Comparison of ENCODE assay signal across 22 cellular contexts in the genomic region with DNA sequence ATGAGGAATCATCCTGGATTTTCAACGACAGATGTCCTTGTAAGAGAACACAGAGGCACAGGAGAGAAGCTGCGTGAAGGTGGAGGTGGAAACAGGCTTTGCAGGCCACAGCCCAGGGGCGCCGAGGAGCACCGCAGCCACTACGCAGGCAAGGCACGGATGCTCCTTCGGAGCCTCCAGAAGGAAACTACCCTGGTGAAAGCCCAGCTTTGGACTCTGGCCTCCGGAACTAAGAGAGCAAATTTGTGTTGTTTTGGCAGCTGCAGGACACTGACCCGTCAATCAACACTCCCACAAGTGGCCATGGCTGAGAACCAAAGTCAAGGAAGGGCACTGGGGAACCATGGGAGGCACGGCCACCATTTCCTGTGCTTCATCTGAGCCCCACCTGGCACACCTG.
"Had no signal": no experiment of that assay in that cellular context is flagged by ENCODE, and none has a peak within 500 bp of the region (broad histone marks: within the 10 kb centered on the region; RNA-seq: fewer than 3 reads in every experiment).

No MANE protein-coding gene starts in this region.

- H3K27me3 Mint-ChIP-seq: activated T-helper 17 cell treated with anti-CD3 and anti-CD28 coated beads, Interleukin-2, amount 50 U/mL, for 72 hours; memory B cell; progenitor cell of endocrine pancreas had no signal

- H3K27me3 ChIP-seq: esophagus muscularis mucosa, neural progenitor cell, spleen, upper lobe of right lung had no signal

- DNase-seq: activated CD4-positive, alpha-beta T cell treated with anti-CD3 and anti-CD28 coated beads for 1 hour; activated CD4-positive, alpha-beta T cell treated with anti-CD3 and anti-CD28 coated beads, Interleukin-2, amount 50 U/mL, for 1 hour; activated CD8-positive, alpha-beta T cell treated with anti-CD3 and anti-CD28 coated beads, Interleukin-2, amount 10 ng/mL, durations not matched to agents 7 days and 5 days; activated T-cell treated with anti-CD3 and anti-CD28 coated beads, Interleukin-2, amount 50 U/mL, for 1 hour; cerebellar nuclear complex; glutamatergic neuron; hippocampal formation; kidney glomerular epithelial cell; retina; spleen; stimulated activated CD4-positive, alpha-beta T cell treated with anti-CD3 and anti-CD28 coated beads, Interleukin-4, amount 100 ng/mL, for 1 hour; stimulated activated naive CD8-positive, alpha-beta T cell treated with anti-CD3 and anti-CD28 coated beads, Interleukin-15, Interleukin-2, amounts not matched to agents 100 U/mL and 50 U/mL, for 24 hours; upper lobe of right lung had no signal

- H3K9me3 Mint-ChIP-seq: activated T-helper 17 cell treated with anti-CD3 and anti-CD28 coated beads, Interleukin-2, amount 50 U/mL, for 72 hours; memory B cell; neural progenitor cell; T-helper 2 cell treated with Interferon-gamma antibody and Interleukin-4, amounts not matched to agents 5 μg/mL and 100 μg/mL, for 36 hours had no signal

- H3K36me3 ChIP-seq: neural progenitor cell, upper lobe of right lung had no signal

- H3K27ac ChIP-seq: coronary artery, esophagus muscularis mucosa, neural progenitor cell, spleen, upper lobe of right lung had no signal

- FAIRE-seq: frontal cortex, TTC549 had no signal

- H3K4me2 ChIP-seq: neural progenitor cell had no signal

- H3K36me3 Mint-ChIP-seq: memory B cell had no signal

- H3K4me3 Mint-ChIP-seq: activated CD8-positive, alpha-beta T cell treated with anti-CD3 and anti-CD28 coated beads, Interleukin-2, amount 10 ng/mL, durations not matched to agents 7 days and 5 days; activated T-helper 17 cell treated with anti-CD3 and anti-CD28 coated beads, Interleukin-2, amount 50 U/mL, for 72 hours; memory B cell; neural progenitor cell had no signal

- H3K27ac Mint-ChIP-seq: activated CD8-positive, alpha-beta T cell treated with anti-CD3 and anti-CD28 coated beads, Interleukin-2, amount 10 ng/mL, durations not matched to agents 7 days and 5 days; activated T-helper 17 cell treated with anti-CD3 and anti-CD28 coated beads, Interleukin-2, amount 50 U/mL, for 72 hours; memory B cell; neural progenitor cell; progenitor cell of endocrine pancreas; T-helper 2 cell treated with Interferon-gamma antibody and Interleukin-4, amounts not matched to agents 5 μg/mL and 100 μg/mL, for 36 hours had no signal

- H3K9me3 ChIP-seq: esophagus muscularis mucosa, spleen, upper lobe of right lung had no signal

- H3K9ac ChIP-seq: neural progenitor cell had no signal

- H3K4me3 ChIP-seq: coronary artery, esophagus muscularis mucosa, neural progenitor cell, spleen, upper lobe of right lung had no signal

- ATAC-seq: activated CD8-positive, alpha-beta T cell treated with anti-CD3 and anti-CD28 coated beads, Interleukin-2, amount 10 ng/mL, durations not matched to agents 7 days and 5 days; activated T-helper 17 cell treated with anti-CD3 and anti-CD28 coated beads, Interleukin-2, amount 50 U/mL, for 72 hours; stimulated activated naive CD8-positive, alpha-beta T cell treated with anti-CD3 and anti-CD28 coated beads, Interleukin-15, Interleukin-2, amounts not matched to agents 100 U/mL and 50 U/mL, for 24 hours; upper lobe of right lung had no signal

- H2AFZ ChIP-seq: neural progenitor cell had no signal
